Comparison of ENCODE assay signal across 24 cellular contexts in the genomic region with DNA sequence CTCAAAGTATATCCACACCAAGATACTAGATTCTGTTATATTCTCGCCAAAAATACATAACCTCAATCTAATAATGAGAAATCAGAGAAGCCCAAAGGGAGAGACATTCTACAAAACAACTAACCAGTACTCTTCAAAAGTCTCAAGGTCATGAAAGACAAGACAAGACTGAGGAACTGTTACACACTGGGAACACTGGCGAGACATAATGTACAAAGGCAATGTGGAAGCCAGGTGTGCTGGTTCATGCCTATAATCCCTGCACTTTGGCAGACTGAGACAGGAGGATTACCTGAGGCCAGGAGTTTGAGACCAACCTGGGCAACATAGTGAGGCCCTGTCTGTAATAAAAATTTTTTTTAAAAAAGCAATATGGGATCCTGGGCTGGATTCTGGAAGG.
A peak's percentile ranks its signal among the peaks of the same experiment; 100 is the strongest.
DNase-seq lines count a peak whose midpoint lies in the region; ATAC-seq and TF ChIP-seq lines count a peak whose summit lies in the region.
"Had no signal": no experiment of that assay in that cellular context is flagged by ENCODE, and none has a peak within 500 bp of the region (broad histone marks: within the 10 kb centered on the region; RNA-seq: fewer than 3 reads in every experiment).

No MANE protein-coding gene starts in this region.

- H3K27ac Mint-ChIP-seq in activated naive CD8-positive, alpha-beta T cell = peak overlapping the region; percentile 22
- H3K27ac Mint-ChIP-seq in activated naive CD8-positive, alpha-beta T cell treated with anti-CD3 and anti-CD28 coated beads, Interleukin-2, amount 50 U/mL, for 24 hours = no peak overlapping the region
- H3K27ac Mint-ChIP-seq in neural crest cell (ENCODE audit: unreplicated experiment) = peak overlapping the region; percentile 81
- H3K27ac Mint-ChIP-seq: activated T-cell treated with anti-CD3 and anti-CD28 coated beads, Interleukin-2, amount 50 U/mL, for 72 hours; B cell; CD8-positive, alpha-beta T cell; stimulated activated naive CD8-positive, alpha-beta T cell treated with anti-CD3 and anti-CD28 coated beads, Interleukin-15, Interleukin-2, amounts not matched to agents 100 ng/mL and 50 ng/mL, for 24 hours; type B pancreatic cell had no signal

- H3K4me1 ChIP-seq in thyroid gland = peaks cover 18 to 29% of the 10 kb centered on the region in 2 donors
- no peaks in the 10 kb centered on the region for H3K4me1 ChIP-seq in body of pancreas
- H3K4me1 ChIP-seq: prostate gland had no signal

- H3K27me3 Mint-ChIP-seq in activated naive CD8-positive, alpha-beta T cell = no peaks in the 10 kb centered on the region
- no peaks in the 10 kb centered on the region for H3K27me3 Mint-ChIP-seq in activated naive CD8-positive, alpha-beta T cell treated with anti-CD3 and anti-CD28 coated beads, Interleukin-2, amount 50 U/mL, for 24 hours
- no peaks in the 10 kb centered on the region for H3K27me3 Mint-ChIP-seq in neural crest cell (ENCODE audit: low read depth)
- H3K27me3 Mint-ChIP-seq: B cell; stimulated activated naive CD8-positive, alpha-beta T cell treated with anti-CD3 and anti-CD28 coated beads, Interleukin-15, Interleukin-2, amounts not matched to agents 100 ng/mL and 50 ng/mL, for 24 hours; type B pancreatic cell had no signal

- no peak for DNase-seq in activated naive CD8-positive, alpha-beta T cell treated with anti-CD3 and anti-CD28 coated beads, Interleukin-2, amount 50 U/mL, for 24 hours
- DNase-seq in caudate nucleus (lab: John Stamatoyannopoulos, UW) = no peak
- DNase-seq in neural crest cell (ENCODE audit: low read depth, low spot score) = no peak
- no peak for DNase-seq in thyroid gland
- DNase-seq in cerebellar cortex (ENCODE audit: low spot score) = no peak
- DNase-seq in body of pancreas = no peak
- DNase-seq in erythroblast (lab: John Stamatoyannopoulos, UW) = no peak
- DNase-seq: activated CD4-positive, alpha-beta T cell treated with anti-CD3 and anti-CD28 coated beads for 48 hours; activated naive CD4-positive, alpha-beta T cell treated with Interleukin-2 at 50 U/mL for 16 hours; activated T-cell treated with anti-CD3 and anti-CD28 coated beads, Interleukin-2, amount 50 U/mL, for 72 hours; CD8-positive, alpha-beta T cell; lower lobe of right lung; NCI-H146; NCI-H2107; NCI-H446; T-helper 9 cell had no signal

- H3K36me3 ChIP-seq in thyroid gland = no peaks in the 10 kb centered on the region
- peaks cover 0 to 2% of the 10 kb centered on the region in 2 donors for H3K36me3 ChIP-seq in body of pancreas (replicated peaks in 1 of 2; ENCODE audit: insufficient read depth in 1 of 2, low read depth in 2 of 2)
- H3K36me3 ChIP-seq: prostate gland had no signal

- no peaks in the 10 kb centered on the region for H3K9me3 Mint-ChIP-seq in activated naive CD8-positive, alpha-beta T cell (ENCODE audit: low read depth)
- no peaks in the 10 kb centered on the region for H3K9me3 Mint-ChIP-seq in activated naive CD8-positive, alpha-beta T cell treated with anti-CD3 and anti-CD28 coated beads, Interleukin-2, amount 50 U/mL, for 24 hours
- H3K9me3 Mint-ChIP-seq in neural crest cell = no peaks in the 10 kb centered on the region
- H3K9me3 Mint-ChIP-seq: activated T-cell treated with anti-CD3 and anti-CD28 coated beads, Interleukin-2, amount 50 U/mL, for 72 hours; CD8-positive, alpha-beta T cell; stimulated activated naive CD8-positive, alpha-beta T cell treated with anti-CD3 and anti-CD28 coated beads, Interleukin-15, Interleukin-2, amounts not matched to agents 100 ng/mL and 50 ng/mL, for 24 hours; type B pancreatic cell had no signal

- TF ChIP-seq CTCF in neural crest cell (conservative IDR thresholded peaks at IDR 0.05) = no peak
- no peak for TF ChIP-seq CTCF in thyroid gland (IDR thresholded peaks at IDR 0.05)
- TF ChIP-seq CTCF in body of pancreas (IDR thresholded peaks at IDR 0.05) = no peak

- H3K36me3 Mint-ChIP-seq in activated naive CD8-positive, alpha-beta T cell = peaks cover 25% of the 10 kb centered on the region
- peaks cover 16% of the 10 kb centered on the region for H3K36me3 Mint-ChIP-seq in activated naive CD8-positive, alpha-beta T cell treated with anti-CD3 and anti-CD28 coated beads, Interleukin-2, amount 50 U/mL, for 24 hours (ENCODE audit: low read depth)
- peaks cover 7% of the 10 kb centered on the region for H3K36me3 Mint-ChIP-seq in neural crest cell (ENCODE audit: low read depth)

- H3K9me3 ChIP-seq in thyroid gland (no peaks in the 10 kb centered on the region), body of pancreas (no peaks in the 10 kb centered on the region)
- H3K9me3 ChIP-seq: ascending aorta, lower lobe of right lung, prostate gland had no signal

- TF ChIP-seq POLR2A in thyroid gland (IDR thresholded peaks at IDR 0.05) (no peak), body of pancreas (IDR thresholded peaks at IDR 0.05) (no peak), erythroblast (IDR thresholded peaks at IDR 0.05; ENCODE audit: low read length) (no peak)

- H3K27me3 ChIP-seq in thyroid gland (no peaks in the 10 kb centered on the region), body of pancreas (no peaks in the 10 kb centered on the region)
- H3K27me3 ChIP-seq: ascending aorta had no signal

- H3K4me3 Mint-ChIP-seq in activated naive CD8-positive, alpha-beta T cell = no peak overlapping the region
- no peak overlapping the region for H3K4me3 Mint-ChIP-seq in activated naive CD8-positive, alpha-beta T cell treated with anti-CD3 and anti-CD28 coated beads, Interleukin-2, amount 50 U/mL, for 24 hours
- H3K4me3 Mint-ChIP-seq in neural crest cell = no peak overlapping the region
- H3K4me3 Mint-ChIP-seq: activated T-cell treated with anti-CD3 and anti-CD28 coated beads, Interleukin-2, amount 50 U/mL, for 72 hours; B cell; CD8-positive, alpha-beta T cell; stimulated activated naive CD8-positive, alpha-beta T cell treated with anti-CD3 and anti-CD28 coated beads, Interleukin-15, Interleukin-2, amounts not matched to agents 100 ng/mL and 50 ng/mL, for 24 hours; type B pancreatic cell had no signal

- no peak for ATAC-seq in activated naive CD8-positive, alpha-beta T cell treated with anti-CD3 and anti-CD28 coated beads, Interleukin-2, amount 50 U/mL, for 24 hours
- no peak for ATAC-seq in body of pancreas
- ATAC-seq: activated T-cell treated with anti-CD3 and anti-CD28 coated beads, Interleukin-2, amount 50 U/mL, for 72 hours; CD8-positive, alpha-beta T cell; HepG2 had no signal

- H3K4me1 Mint-ChIP-seq in activated naive CD8-positive, alpha-beta T cell (ENCODE audit: low read depth) = peaks cover 33% of the 10 kb centered on the region
- H3K4me1 Mint-ChIP-seq in activated naive CD8-positive, alpha-beta T cell treated with anti-CD3 and anti-CD28 coated beads, Interleukin-2, amount 50 U/mL, for 24 hours = peaks cover 28% of the 10 kb centered on the region
- H3K4me1 Mint-ChIP-seq in neural crest cell = peaks cover 32% of the 10 kb centered on the region

- H3K4me3 ChIP-seq in thyroid gland (replicated peaks in 1 of 3) = no peak overlapping the region
- no peak overlapping the region for H3K4me3 ChIP-seq in body of pancreas
- H3K4me3 ChIP-seq: ascending aorta, lower lobe of right lung, prostate gland had no signal

- intact Hi-C loops in thyroid gland (cut with DNase I) (no loop called here), body of pancreas (cut with DNase I) (no loop called here)

- WGBS in thyroid gland, 2 donors = 98% methylated on average over 2 of the region's 2 CpGs
- 76 to 77% methylated on average over 2 of the region's 2 CpGs for WGBS in body of pancreas, 2 donors

- peak overlapping the region; percentile 96 for H3K27ac ChIP-seq in caudate nucleus (ENCODE audit: low read depth, low read length)
- peak overlapping the region in 2 of 3 donors; percentile 41 to 63 for H3K27ac ChIP-seq in thyroid gland
- no peak overlapping the region for H3K27ac ChIP-seq in body of pancreas
- H3K27ac ChIP-seq: ascending aorta, lower lobe of right lung, prostate gland, VCaP had no signal

Comparison
In these comparisons a context has a peak if more than half of its experiments do, and no peak if none do; other contexts are left out.
1. H3K27ac ChIP-seq: peak in caudate nucleus (single experiment) and thyroid gland (2 of 3); none in body of pancreas (0 of 4).